Comparison of ENCODE assay signal across 12 cellular contexts in the genomic region with DNA sequence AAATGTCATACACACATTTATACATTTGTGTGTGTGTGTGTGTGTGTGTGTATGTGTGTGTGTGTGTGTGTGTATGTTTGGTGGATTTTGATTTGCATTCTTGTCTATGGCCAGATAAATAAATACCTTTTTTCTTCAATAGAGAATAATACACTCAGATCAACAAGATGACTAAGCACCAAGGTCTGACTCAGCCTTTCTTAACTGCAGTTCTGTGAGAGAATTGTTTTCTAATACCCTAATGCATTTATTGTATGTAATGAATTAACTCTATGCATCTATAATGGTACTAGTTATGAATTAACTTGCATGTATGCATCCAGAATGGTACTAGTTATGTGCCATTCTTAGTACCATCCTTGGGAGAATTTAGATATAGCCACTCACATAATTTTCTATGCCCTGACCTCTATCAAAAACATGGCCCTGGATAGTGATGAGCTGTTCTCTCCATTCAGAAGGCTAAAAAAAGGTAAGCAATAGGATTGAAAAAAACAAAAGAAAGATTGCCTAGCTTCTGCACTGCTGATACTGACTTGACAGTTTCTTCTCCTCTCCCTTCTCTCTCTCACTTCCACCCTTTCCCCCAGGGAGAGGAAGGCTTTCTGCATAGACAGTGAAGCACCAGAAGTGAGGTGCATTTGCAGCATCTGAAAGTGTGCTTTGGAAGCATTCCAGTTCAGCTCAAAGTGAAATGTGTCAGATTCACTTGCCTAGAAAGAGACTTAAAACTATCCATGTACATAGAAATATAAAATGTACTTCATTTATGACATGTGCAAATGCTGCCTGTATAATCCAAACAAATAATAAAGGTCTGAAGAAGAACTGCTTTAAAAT. TPM values are rescaled to one million over a fixed set of nuclear protein-coding genes. Genes with fewer than 3 reads are reported as not detected.
DNase-seq lines count a peak whose midpoint lies in the region; ATAC-seq, FAIRE-seq and TF ChIP-seq lines count a peak whose summit lies in the region.
"Had no signal": no experiment of that assay in that cellular context is flagged by ENCODE, and none has a peak within 500 bp of the region (broad histone marks: within the 10 kb centered on the region; RNA-seq: fewer than 3 reads in every experiment).

No MANE protein-coding gene starts in this region.

- DNase-seq in endothelial cell of umbilical vein (ENCODE audit: low read depth, low spot score) (peak; percentile 78), anterior cingulate cortex (lab: John Stamatoyannopoulos, UW) (no peak), ascending aorta (ENCODE audit: low spot score in 2 of 2) (no peak)
- DNase-seq: DMS79; KBM-7; stimulated activated CD4-positive, alpha-beta T cell treated with anti-CD3 and anti-CD28 coated beads, Interleukin-1b, Interleukin-23, amount 100 ng/mL, for 48 hours; stimulated activated naive B cell treated with anti-CD40 and anti-IgM and Interleukin-4, amounts not matched to agents 10 μg/mL and 1 μg/mL and 100 μg/mL, for 72 hours had no signal

- no peak overlapping the region for H3K27ac ChIP-seq in OCI-LY3 (ENCODE audit: low read length)
- no peak overlapping the region for H3K27ac ChIP-seq in endothelial cell of umbilical vein (ENCODE audit: insufficient read depth, low read depth, low read length)
- no peak overlapping the region for H3K27ac ChIP-seq in ascending aorta

- no peaks in the 10 kb centered on the region for H3K9me3 ChIP-seq in OCI-LY3 (ENCODE audit: insufficient read depth, low read length)
- H3K9me3 ChIP-seq in endothelial cell of umbilical vein (replicated peaks; ENCODE audit: control insufficient read depth, insufficient read depth, low read length), result no peaks in the 10 kb centered on the region
- H3K9me3 ChIP-seq in skeletal muscle satellite cell (replicated peaks; ENCODE audit: low read length), result no peaks in the 10 kb centered on the region
- H3K9me3 ChIP-seq in ascending aorta, result peaks cover 0 to 12% of the 10 kb centered on the region in 2 donors

- no peak for TF ChIP-seq POLR2A in endothelial cell of umbilical vein (IDR thresholded peaks at IDR 0.05; ENCODE audit: low read depth, low read length)

- H4K20me1 ChIP-seq in OCI-LY3 (ENCODE audit: insufficient read depth, low read length), result no peaks in the 10 kb centered on the region
- H4K20me1 ChIP-seq in endothelial cell of umbilical vein (replicated peaks; ENCODE audit: control insufficient read depth, extremely low read depth, insufficient read depth, low read length), result no peaks in the 10 kb centered on the region

- TF ChIP-seq CTCF in OCI-LY3 (IDR thresholded peaks at IDR 0.05; ENCODE audit: low read depth, low read length) (no peak), endothelial cell of umbilical vein (IDR thresholded peaks at IDR 0.05; ENCODE audit: extremely low read depth in 1 of 2, insufficient read depth in 1 of 2, low read depth in 1 of 2, low read length in 2 of 2) (no peak), ascending aorta (IDR thresholded peaks at IDR 0.05) (no peak)

- BruUV-seq in endothelial cell of umbilical vein (replicated peaks; lab: Mats Ljungman, UMichigan), result no TSS peak

- CTCF ChIA-PET in endothelial cell of umbilical vein (lab: Charles Lee), result interaction anchor here (1.0 to 1.6 kb wide), 3 partner anchors 13 to 223 kb away, joined by 4 to 5 read pairs (median 4); no protein-coding TSS in a partner anchor

- H3K79me2 ChIP-seq in OCI-LY3 (ENCODE audit: low read length), result no peaks in the 10 kb centered on the region
- no peaks in the 10 kb centered on the region for H3K79me2 ChIP-seq in endothelial cell of umbilical vein (ENCODE audit: control insufficient read depth, insufficient read depth, low read length)

- ATAC-seq in GM18909 (IDR thresholded peaks at IDR 0.05; ENCODE audit: poor library complexity, unreplicated experiment) (peak; percentile 50), HG02678 (IDR thresholded peaks at IDR 0.05; ENCODE audit: unreplicated experiment) (no peak)
- ATAC-seq: Right ventricle myocardium inferior; stimulated activated naive B cell treated with anti-CD40 and anti-IgM and Interleukin-4, amounts not matched to agents 10 μg/mL and 1 μg/mL and 100 μg/mL, for 72 hours had no signal

- no peaks in the 10 kb centered on the region for H3K9me1 ChIP-seq in endothelial cell of umbilical vein (replicated peaks; ENCODE audit: control insufficient read depth, extremely low read depth, insufficient read depth, low read length)

- H3K4me3 ChIP-seq in OCI-LY3 (ENCODE audit: low read length) (no peak overlapping the region), endothelial cell of umbilical vein (replicated peaks in 1 of 3; ENCODE audit: insufficient read depth in 1 of 3, low read depth in 1 of 3, low read length in 3 of 3) (no peak overlapping the region), skeletal muscle satellite cell (ENCODE audit: low read length) (no peak overlapping the region), ascending aorta (no peak overlapping the region)

- H3K36me3 ChIP-seq in OCI-LY3 (replicated peaks; ENCODE audit: low read depth, low read length), result no peaks in the 10 kb centered on the region
- no peaks in the 10 kb centered on the region for H3K36me3 ChIP-seq in endothelial cell of umbilical vein (ENCODE audit: control insufficient read depth in 2 of 2, extremely low read depth in 1 of 2, insufficient read depth in 2 of 2, low read length in 2 of 2)
- no peaks in the 10 kb centered on the region for H3K36me3 ChIP-seq in skeletal muscle satellite cell (ENCODE audit: insufficient read depth, low read length)
- H3K36me3 ChIP-seq in ascending aorta, result no peaks in the 10 kb centered on the region

- H2AFZ ChIP-seq in OCI-LY3 (ENCODE audit: low read depth, low read length), result no peak overlapping the region
- no peak overlapping the region for H2AFZ ChIP-seq in endothelial cell of umbilical vein (ENCODE audit: low read depth, low read length)

- POLR2A ChIA-PET in endothelial cell of umbilical vein (lab: Charles Lee), result interaction anchor here (1.0 kb wide), 1 partner anchor 14 kb away, joined by 3 read pairs; no protein-coding TSS in a partner anchor

- dilution Hi-C loops in endothelial cell of umbilical vein (cut with MboI; ENCODE audit: extremely low pct_ligation_motif_present, low sequenced_read_pairs), result no loop called here

- intact Hi-C loops in endothelial cell of umbilical vein (cut with micrococcal nuclease) (no loop called here), ascending aorta (cut with DNase I) (no loop called here)

- H3K27me3 ChIP-seq in OCI-LY3 (ENCODE audit: low read depth, low read length) (no peaks in the 10 kb centered on the region), endothelial cell of umbilical vein (ENCODE audit: control insufficient read depth in 2 of 2, insufficient read depth in 2 of 2, low read length in 2 of 2) (no peaks in the 10 kb centered on the region), skeletal muscle satellite cell (ENCODE audit: control insufficient read depth, insufficient read depth, low read length) (no peaks in the 10 kb centered on the region), ascending aorta (no peaks in the 10 kb centered on the region)

- H3K4me1 ChIP-seq in OCI-LY3 (ENCODE audit: low read length) (peaks cover 15% of the 10 kb centered on the region), endothelial cell of umbilical vein (ENCODE audit: control insufficient read depth, extremely low read depth, insufficient read depth, low read length) (peaks cover 18% of the 10 kb centered on the region), skeletal muscle satellite cell (ENCODE audit: control insufficient read depth, insufficient read depth, low read length) (peaks cover 32% of the 10 kb centered on the region), ascending aorta (no peaks in the 10 kb centered on the region)

- H3K9ac ChIP-seq in OCI-LY3 (ENCODE audit: low read length) (no peak overlapping the region), endothelial cell of umbilical vein (replicated peaks; ENCODE audit: extremely low read depth, insufficient read depth, low read length) (no peak overlapping the region), skeletal muscle satellite cell (ENCODE audit: low read depth, low read length) (no peak overlapping the region)

- peak; percentile 85 for FAIRE-seq in endothelial cell of umbilical vein (lab: Jason Lieb, UNC)

- peak overlapping the region; percentile 32; the same call in 1 of the 2 replicates for H3K4me2 ChIP-seq in OCI-LY3 (ENCODE audit: low read length)
- no peak overlapping the region for H3K4me2 ChIP-seq in endothelial cell of umbilical vein (ENCODE audit: insufficient read depth, low read length)
- H3K4me2 ChIP-seq in skeletal muscle satellite cell (ENCODE audit: low read length), result peak overlapping the region; percentile 18

TF ChIP-seq in endothelial cell of umbilical vein, 7 proteins besides CTCF, POLR2A, EP300 and RAD21:
- TF ChIP-seq MYC (IDR thresholded peaks at IDR 0.05; ENCODE audit: low read depth, low read length) (no peak), JUN (IDR thresholded peaks at IDR 0.05; ENCODE audit: borderline replicate concordance, insufficient read depth, insufficient read length, low read depth) (peak; percentile 63), FOS (IDR thresholded peaks at IDR 0.05; ENCODE audit: borderline replicate concordance, insufficient read depth, low read length) (peak; percentile 82)

RNA-seq across cellular contexts. Expression of gene CCDC112, which starts 55.1 kb away (rescaled TPM):
- total RNA-seq in endothelial cell of umbilical vein (9.6 TPM in 2 replicates), ascending aorta (10.4 TPM)
- polyA plus RNA-seq in endothelial cell of umbilical vein, result 2.4 and 2.8 TPM in 2 replicates
- 2.0 and 2.2 TPM in 2 replicates for polyA plus RNA-seq in endothelial cell of umbilical vein (2011; cell fraction: cytosol; rRNA removed)
- polyA plus RNA-seq in endothelial cell of umbilical vein (2011; cell fraction: nucleus; rRNA removed), result 2.2 and 3.4 TPM in 2 replicates
- 7.5 and 8.5 TPM in 2 replicates for polyA plus RNA-seq in endothelial cell of umbilical vein (2012)
- polyA minus RNA-seq in endothelial cell of umbilical vein, result 0.53 and 0.89 TPM in 2 replicates
- 2.6 TPM for polyA minus RNA-seq in endothelial cell of umbilical vein (2011; cell fraction: cytosol; rRNA and poly(A)+ RNA removed)
- 1.7 and 3.3 TPM in 2 replicates for polyA minus RNA-seq in endothelial cell of umbilical vein (2011; cell fraction: nucleus; rRNA and poly(A)+ RNA removed)
- total RNA-seq in skeletal muscle satellite cell (2012; rRNA removed), result 5.9 and 7.9 TPM in 2 replicates
